Comparison of ENCODE assay signal across 8 cellular contexts in the genomic region with DNA sequence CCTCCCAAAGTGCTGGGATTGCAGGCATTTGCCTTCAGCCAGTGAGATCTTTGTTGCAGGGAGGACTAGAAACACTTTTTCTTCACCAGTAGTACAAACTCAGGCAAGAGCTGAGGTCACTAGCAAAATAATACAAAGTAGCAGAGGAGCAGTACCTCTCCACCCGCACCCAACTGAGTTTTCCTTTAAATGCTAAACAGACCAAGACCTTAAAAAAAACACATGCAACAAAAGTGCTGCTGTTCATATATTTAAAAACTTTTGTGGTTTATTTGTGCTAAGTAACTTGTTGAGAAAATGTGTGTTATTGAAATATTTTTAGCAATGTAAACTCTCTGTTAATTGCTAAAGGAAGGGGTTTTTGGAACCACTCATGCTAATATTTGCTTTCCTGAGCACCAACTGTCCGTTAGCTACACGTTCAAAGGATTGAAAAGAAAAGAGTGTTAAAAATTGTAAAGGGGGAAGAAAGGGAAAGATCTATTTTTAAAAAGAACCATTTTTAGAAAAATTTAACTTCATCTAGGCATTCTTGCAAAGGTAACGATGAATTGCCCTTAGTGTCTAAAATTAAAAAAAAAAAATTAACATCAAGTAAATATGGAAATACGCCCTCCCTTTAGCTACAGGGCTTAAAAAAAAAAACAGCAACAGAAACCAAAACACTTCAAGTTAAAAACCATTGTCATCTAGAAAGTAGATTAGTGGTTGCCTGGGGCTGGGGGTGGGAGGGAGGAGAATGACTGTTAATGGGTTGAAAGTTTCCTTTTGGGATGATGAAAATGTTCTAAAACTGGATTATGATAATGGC.
A peak's percentile ranks its signal among the peaks of the same experiment; 100 is the strongest.
DNase-seq lines count a peak whose midpoint lies in the region; ATAC-seq and TF ChIP-seq lines count a peak whose summit lies in the region.

No MANE protein-coding gene starts in this region.

- H3K36me3 ChIP-seq in A673 (ENCODE audit: insufficient read depth, low read length, poor library complexity, severe bottlenecking) (no peaks in the 10 kb centered on the region), sigmoid colon (no peaks in the 10 kb centered on the region)

- WGBS in sigmoid colon, 2 donors: 36 to 67% methylated on average over 5 of the region's 5 CpGs

- peak overlapping the region; percentile 88 for H3K27ac Mint-ChIP-seq in activated T-helper 2 cell treated with anti-CD3 and anti-CD28 coated beads, Interferon-gamma antibody, Interleukin-2, Interleukin-4, amounts not matched to agents 10 μg/mL and 5 μg/mL and 100 μg/mL, durations not matched to agents 14 hours and 24 hours and 36 hours
- no peak overlapping the region for H3K27ac Mint-ChIP-seq in chondrocyte (ENCODE audit: unreplicated experiment)

- H3K4me3 Mint-ChIP-seq in activated T-helper 2 cell treated with anti-CD3 and anti-CD28 coated beads, Interferon-gamma antibody, Interleukin-2, Interleukin-4, amounts not matched to agents 10 μg/mL and 5 μg/mL and 100 μg/mL, durations not matched to agents 14 hours and 24 hours and 36 hours (ENCODE audit: low read depth): peak overlapping the region; percentile 61
- H3K4me3 Mint-ChIP-seq in chondrocyte (ENCODE audit: unreplicated experiment): no peak overlapping the region

- TF ChIP-seq CTCF in A673 (conservative IDR thresholded peaks at IDR 0.05; ENCODE audit: low read depth, low read length) (no peak), chondrocyte (IDR thresholded peaks at IDR 0.05) (no peak), sigmoid colon (IDR thresholded peaks at IDR 0.05) (no peak)

- no peak for TF ChIP-seq POLR2A in sigmoid colon (IDR thresholded peaks at IDR 0.05)

- H3K27me3 ChIP-seq in A673 (replicated peaks; ENCODE audit: insufficient read depth, low read depth, low read length, poor library complexity): no peaks in the 10 kb centered on the region
- no peaks in the 10 kb centered on the region for H3K27me3 ChIP-seq in sigmoid colon

- no peak overlapping the region for H3K27ac ChIP-seq in A673 (ENCODE audit: low read depth, low read length, poor library complexity, severe bottlenecking)
- H3K27ac ChIP-seq in sigmoid colon: no peak overlapping the region

- H3K27me3 Mint-ChIP-seq in activated T-helper 2 cell treated with anti-CD3 and anti-CD28 coated beads, Interferon-gamma antibody, Interleukin-2, Interleukin-4, amounts not matched to agents 10 μg/mL and 5 μg/mL and 100 μg/mL, durations not matched to agents 14 hours and 24 hours and 36 hours (ENCODE audit: low read depth): peaks cover 4% of the 10 kb centered on the region
- H3K27me3 Mint-ChIP-seq in chondrocyte (ENCODE audit: low read depth): no peaks in the 10 kb centered on the region

- no TSS peak for BruUV-seq in A673 (replicated peaks; lab: Mats Ljungman, UMichigan)

- H3K4me3 ChIP-seq in A673 (ENCODE audit: low read depth, low read length, poor library complexity, severe bottlenecking) (no peak overlapping the region), sigmoid colon (no peak overlapping the region)

- DNase-seq in A673 (ENCODE audit: low spot score) (peak; percentile 44), NCI-H2029 (lab: John Stamatoyannopoulos, UW) (no peak), chondrocyte (ENCODE audit: low spot score) (no peak), sigmoid colon (no peak), NCI-H1092 (lab: John Stamatoyannopoulos, UW) (no peak)
- no peak for DNase-seq in activated T-helper 2 cell treated with anti-CD3 and anti-CD28 coated beads, Interferon-gamma antibody, Interleukin-2, Interleukin-4, amounts not matched to agents 10 μg/mL and 5 μg/mL and 100 μg/mL, durations not matched to agents 14 hours and 24 hours and 36 hours (ENCODE audit: low spot score)

- H3K4me1 Mint-ChIP-seq in activated T-helper 2 cell treated with anti-CD3 and anti-CD28 coated beads, Interferon-gamma antibody, Interleukin-2, Interleukin-4, amounts not matched to agents 10 μg/mL and 5 μg/mL and 100 μg/mL, durations not matched to agents 14 hours and 24 hours and 36 hours (ENCODE audit: low read depth): peaks cover 31% of the 10 kb centered on the region
- peaks cover 5% of the 10 kb centered on the region for H3K4me1 Mint-ChIP-seq in chondrocyte (ENCODE audit: low read depth)

- ATAC-seq in GM19395 (IDR thresholded peaks at IDR 0.05; ENCODE audit: unreplicated experiment): peak; percentile 90
- peak; percentile 84 for ATAC-seq in HG03175 (IDR thresholded peaks at IDR 0.05; ENCODE audit: unreplicated experiment)

- H3K9me3 ChIP-seq in A673 (ENCODE audit: low read depth, low read length, poor library complexity, severe bottlenecking) (no peaks in the 10 kb centered on the region), sigmoid colon (no peaks in the 10 kb centered on the region)

- intact Hi-C loops in A673 (cut with micrococcal nuclease; ENCODE audit: unreplicated experiment) (no loop called here), sigmoid colon (cut with DNase I) (no loop called here)
- intact Hi-C loops in activated T-helper 2 cell treated with anti-CD3 and anti-CD28 coated beads, Interferon-gamma antibody, Interleukin-2, Interleukin-4, amounts not matched to agents 10 μg/mL and 5 μg/mL and 100 μg/mL, durations not matched to agents 14 hours and 24 hours and 36 hours (cut with micrococcal nuclease): loop anchor here (1.0 to 2.0 kb wide), 4 partner anchors 9 to 44 kb away; no protein-coding TSS in a partner anchor

- no peaks in the 10 kb centered on the region for H3K9me3 Mint-ChIP-seq in activated T-helper 2 cell treated with anti-CD3 and anti-CD28 coated beads, Interferon-gamma antibody, Interleukin-2, Interleukin-4, amounts not matched to agents 10 μg/mL and 5 μg/mL and 100 μg/mL, durations not matched to agents 14 hours and 24 hours and 36 hours
- no peaks in the 10 kb centered on the region for H3K9me3 Mint-ChIP-seq in chondrocyte (ENCODE audit: low read depth)

- no peaks in the 10 kb centered on the region for H3K36me3 Mint-ChIP-seq in activated T-helper 2 cell treated with anti-CD3 and anti-CD28 coated beads, Interferon-gamma antibody, Interleukin-2, Interleukin-4, amounts not matched to agents 10 μg/mL and 5 μg/mL and 100 μg/mL, durations not matched to agents 14 hours and 24 hours and 36 hours (ENCODE audit: low read depth)
- H3K36me3 Mint-ChIP-seq in chondrocyte (ENCODE audit: low read depth): no peaks in the 10 kb centered on the region

- CTCF ChIA-PET in A673 (lab: Charles Lee): no interaction called here

- H3K4me1 ChIP-seq in A673 (ENCODE audit: insufficient read depth, low read length, poor library complexity, severe bottlenecking) (peaks cover 24% of the 10 kb centered on the region), sigmoid colon (no peaks in the 10 kb centered on the region)

- TF ChIP-seq EP300 in sigmoid colon (IDR thresholded peaks at IDR 0.05): no peak

- POLR2A ChIA-PET in A673 (lab: Charles Lee; ENCODE audit: low non-redundant PET): no interaction called here
